Comparison of ENCODE assay signal across 1 cellular context in the genomic region with DNA sequence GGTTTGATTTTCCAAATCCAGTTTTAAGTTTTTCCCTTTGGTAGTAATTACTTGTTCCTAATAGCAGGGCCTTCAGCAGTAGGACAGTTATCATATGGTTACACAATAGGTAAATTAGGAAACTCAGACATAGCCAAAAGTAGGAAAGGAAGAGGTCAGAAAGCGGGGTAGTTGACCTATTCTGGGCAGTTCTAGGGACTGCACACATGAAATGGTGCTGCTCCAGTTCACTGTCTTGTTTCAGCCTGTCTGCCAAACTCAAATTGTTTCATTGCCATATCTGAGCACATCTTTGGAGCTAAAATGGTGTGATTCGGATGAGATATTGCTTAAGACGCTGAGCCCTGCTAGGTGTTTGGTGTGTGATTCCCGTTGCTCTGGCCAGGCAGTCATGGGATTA.
TF ChIP-seq lines count a peak whose summit lies in the region.

No MANE protein-coding gene starts in this region.

TF ChIP-seq in GM23338, 12 proteins besides CTCF, POLR2A, EP300 and RAD21 (continued from another document):
- TF ChIP-seq, protein P1, sequence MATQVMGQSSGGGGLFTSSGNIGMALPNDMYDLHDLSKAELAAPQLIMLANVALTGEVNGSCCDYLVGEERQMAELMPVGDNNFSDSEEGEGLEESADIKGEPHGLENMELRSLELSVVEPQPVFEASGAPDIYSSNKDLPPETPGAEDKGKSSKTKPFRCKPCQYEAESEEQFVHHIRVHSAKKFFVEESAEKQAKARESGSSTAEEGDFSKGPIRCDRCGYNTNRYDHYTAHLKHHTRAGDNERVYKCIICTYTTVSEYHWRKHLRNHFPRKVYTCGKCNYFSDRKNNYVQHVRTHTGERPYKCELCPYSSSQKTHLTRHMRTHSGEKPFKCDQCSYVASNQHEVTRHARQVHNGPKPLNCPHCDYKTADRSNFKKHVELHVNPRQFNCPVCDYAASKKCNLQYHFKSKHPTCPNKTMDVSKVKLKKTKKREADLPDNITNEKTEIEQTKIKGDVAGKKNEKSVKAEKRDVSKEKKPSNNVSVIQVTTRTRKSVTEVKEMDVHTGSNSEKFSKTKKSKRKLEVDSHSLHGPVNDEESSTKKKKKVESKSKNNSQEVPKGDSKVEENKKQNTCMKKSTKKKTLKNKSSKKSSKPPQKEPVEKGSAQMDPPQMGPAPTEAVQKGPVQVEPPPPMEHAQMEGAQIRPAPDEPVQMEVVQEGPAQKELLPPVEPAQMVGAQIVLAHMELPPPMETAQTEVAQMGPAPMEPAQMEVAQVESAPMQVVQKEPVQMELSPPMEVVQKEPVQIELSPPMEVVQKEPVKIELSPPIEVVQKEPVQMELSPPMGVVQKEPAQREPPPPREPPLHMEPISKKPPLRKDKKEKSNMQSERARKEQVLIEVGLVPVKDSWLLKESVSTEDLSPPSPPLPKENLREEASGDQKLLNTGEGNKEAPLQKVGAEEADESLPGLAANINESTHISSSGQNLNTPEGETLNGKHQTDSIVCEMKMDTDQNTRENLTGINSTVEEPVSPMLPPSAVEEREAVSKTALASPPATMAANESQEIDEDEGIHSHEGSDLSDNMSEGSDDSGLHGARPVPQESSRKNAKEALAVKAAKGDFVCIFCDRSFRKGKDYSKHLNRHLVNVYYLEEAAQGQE (IDR thresholded peaks at IDR 0.05; ENCODE audit: unreplicated experiment): no peak
- TF ChIP-seq ZNF331 (CRISPR knock-in tag; IDR thresholded peaks at IDR 0.05; ENCODE audit: low read depth): no peak
- TF ChIP-seq EZH2 (IDR thresholded peaks at IDR 0.05; ENCODE audit: low read depth, unreplicated experiment): no peak
- no peak for TF ChIP-seq JUNB (IDR thresholded peaks at IDR 0.05; ENCODE audit: unreplicated experiment)
- TF ChIP-seq POLR2AphosphoS5 (IDR thresholded peaks at IDR 0.05; ENCODE audit: low read depth): no peak
TF ChIP-seq in GM23338: peak in this region for 0.
